Comparison of ENCODE assay signal across 19 cellular contexts in the genomic region with DNA sequence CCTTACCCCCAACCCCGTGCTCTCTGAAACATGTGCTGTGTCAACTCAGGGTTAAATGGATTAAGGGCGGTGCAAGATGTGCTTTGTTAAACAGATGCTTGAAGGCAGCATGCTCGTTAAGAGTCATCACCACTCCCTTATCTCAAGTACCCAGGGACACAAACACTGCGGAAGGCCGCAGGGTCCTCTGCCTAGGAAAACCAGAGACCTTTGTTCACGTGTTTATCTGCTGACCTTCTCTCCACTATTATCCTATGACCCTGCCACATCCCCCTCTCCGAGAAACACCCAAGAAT. TPM values are rescaled to one million over a fixed set of nuclear protein-coding genes. Genes with fewer than 3 reads are reported as not detected.
"Had no signal": no experiment of that assay in that cellular context is flagged by ENCODE, and none has a peak within 500 bp of the region (broad histone marks: within the 10 kb centered on the region; RNA-seq: fewer than 3 reads in every experiment).

No MANE protein-coding gene starts in this region.

RNA-seq across cellular contexts. Expression of gene ASB14, which starts 46.5 kb away (rescaled TPM):
- total RNA-seq: activated naive CD4-positive, alpha-beta T cell treated with anti-CD3 and anti-CD28 coated beads for 36 hours; activated naive CD4-positive, alpha-beta T cell treated with anti-CD3 and anti-CD28 coated beads, Interleukin-2, amount 50 U/mL, for 72 hours; activated naive CD8-positive, alpha-beta T cell treated with anti-CD3 and anti-CD28 coated beads for 36 hours; activated naive CD8-positive, alpha-beta T cell treated with anti-CD3 and anti-CD28 coated beads, Interleukin-2, amount 10 ng/mL, durations not matched to agents 7 days and 5 days; activated T-cell treated with anti-CD3 and anti-CD28 coated beads, Interleukin-2, amount 50 U/mL, for 4 hours; activated T-cell treated with anti-CD3 and anti-CD28 coated beads, Interleukin-2, amount 50 U/mL, for 72 hours; activated T-helper 1 cell treated with anti-CD3 and anti-CD28 coated beads, Interleukin-12 subunit alpha, Interleukin-12 subunit beta, Interleukin-2, Interleukin-4 antibody, amounts not matched to agents 30 ng/mL and 10 ng/mL and 1 ng/mL, durations not matched to agents 14 hours and 24 hours and 36 hours; activated T-helper 17 cell treated with anti-CD3 and anti-CD28 coated beads, Interleukin-2, amount 50 U/mL, for 72 hours; activated T-helper 2 cell treated with anti-CD3 and anti-CD28 coated beads, Interferon-gamma antibody, Interleukin-2, Interleukin-4, amounts not matched to agents 10 μg/mL and 5 μg/mL and 100 μg/mL, durations not matched to agents 14 hours and 24 hours and 36 hours; aorta; ascending aorta; astrocyte; body of pancreas; breast epithelium; bronchial epithelial cell; cardiac muscle cell; chondrocyte had no signal
- polyA plus RNA-seq: adipose tissue, adrenal gland had no signal
